ENCODE assay signal across 31 cellular contexts in the genomic region with DNA sequence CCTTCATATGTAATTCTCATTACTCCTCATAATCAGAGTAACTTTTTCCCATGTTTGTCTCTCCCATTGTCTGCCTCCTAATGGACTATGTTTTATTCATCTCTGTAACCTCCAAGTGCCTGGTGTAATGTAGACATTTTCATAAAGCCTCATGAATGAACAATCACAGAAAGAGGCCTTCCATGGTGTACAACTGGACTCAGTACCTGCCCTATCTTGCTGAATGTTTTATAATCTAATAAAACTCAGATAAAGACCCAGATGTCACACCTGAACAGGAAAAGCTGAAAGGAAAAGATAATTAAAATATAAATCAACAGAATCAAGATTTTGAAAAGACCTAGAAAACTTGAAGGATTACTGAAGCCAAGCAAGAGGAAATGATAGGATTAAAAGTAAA. TPM values are rescaled to one million over a fixed set of nuclear protein-coding genes. Genes with fewer than 3 reads are reported as not detected.
A peak's percentile ranks its signal among the peaks of the same experiment; 100 is the strongest.
DNase-seq lines count a peak whose midpoint lies in the region; ATAC-seq, FAIRE-seq and TF ChIP-seq lines count a peak whose summit lies in the region.
"Had no signal": no experiment of that assay in that cellular context is flagged by ENCODE, and none has a peak within 500 bp of the region (broad histone marks: within the 10 kb centered on the region; RNA-seq: fewer than 3 reads in every experiment).

No MANE protein-coding gene starts in this region.

- H3K27ac Mint-ChIP-seq in activated T-cell treated with anti-CD3 and anti-CD28 coated beads, Interleukin-2, amount 50 U/mL, for 24 hours: peak overlapping the region; percentile 66
- H3K27ac Mint-ChIP-seq in CD4-positive, alpha-beta memory T cell: peak overlapping the region in 6 of 7 donors; percentile 6 to 80 (median 36)
- H3K27ac Mint-ChIP-seq in chondrocyte (ENCODE audit: unreplicated experiment) (peak overlapping the region; percentile 13), progenitor cell of endocrine pancreas (peak overlapping the region; percentile 60)
- H3K27ac Mint-ChIP-seq: activated T-helper 1 cell treated with anti-CD3 and anti-CD28 coated beads, Interleukin-12 subunit alpha, Interleukin-12 subunit beta, Interleukin-2, Interleukin-4 antibody, amounts not matched to agents 30 ng/mL and 10 ng/mL and 1 ng/mL, durations not matched to agents 14 hours and 24 hours and 36 hours had no signal

- no peaks in the 10 kb centered on the region for H3K9me3 Mint-ChIP-seq in activated T-cell treated with anti-CD3 and anti-CD28 coated beads, Interleukin-2, amount 50 U/mL, for 24 hours
- H3K9me3 Mint-ChIP-seq in CD4-positive, alpha-beta memory T cell: no peaks in the 10 kb centered on the region
- no peaks in the 10 kb centered on the region for H3K9me3 Mint-ChIP-seq in chondrocyte (ENCODE audit: low read depth)
- no peaks in the 10 kb centered on the region for H3K9me3 Mint-ChIP-seq in progenitor cell of endocrine pancreas (ENCODE audit: low read depth)
- H3K9me3 Mint-ChIP-seq: activated T-helper 1 cell treated with anti-CD3 and anti-CD28 coated beads, Interleukin-12 subunit alpha, Interleukin-12 subunit beta, Interleukin-2, Interleukin-4 antibody, amounts not matched to agents 30 ng/mL and 10 ng/mL and 1 ng/mL, durations not matched to agents 14 hours and 24 hours and 36 hours had no signal

- no peak overlapping the region for H3K27ac ChIP-seq in CD4-positive, alpha-beta memory T cell (ENCODE audit: low read depth, low read length)
- H3K27ac ChIP-seq in left lung: no peak overlapping the region
- H3K27ac ChIP-seq: lower lobe of right lung, pancreas, thoracic aorta had no signal

- no peak for DNase-seq in activated T-cell treated with anti-CD3 and anti-CD28 coated beads, Interleukin-2, amount 50 U/mL, for 24 hours
- no peak for DNase-seq in activated T-cell treated with anti-CD3 and anti-CD28 coated beads, Interleukin-2, amount 50 U/mL, for 1 hour
- DNase-seq in CD4-positive, alpha-beta memory T cell: no peak
- no peak for DNase-seq in chondrocyte (ENCODE audit: low spot score)
- no peak for DNase-seq in progenitor cell of endocrine pancreas (ENCODE audit: low spot score, unreplicated experiment)
- no peak for DNase-seq in GM12892 (ENCODE audit: insufficient read length)
- no peak for DNase-seq in activated CD4-positive, alpha-beta T cell treated with anti-CD3 and anti-CD28 coated beads for 1 hour
- no peak for DNase-seq in left lung
- DNase-seq: AML-193; caudate nucleus; CD8-positive, alpha-beta memory T cell; glutamatergic neuron; GOT3; Karpas-422; kidney; lower lobe of right lung; NCI-H1417 treated with DMSO at 0.1 percent for 48 hours; NCI-H2081; NCI-H2227 treated with DMSO at 0.1 percent for 48 hours; NCI-H526 treated with DMSO at 0.1 percent for 48 hours; pancreas; PC-3; retina; stimulated activated naive CD4-positive, alpha-beta T cell; T-helper 1 cell had no signal

- H3K9me3 ChIP-seq in CD4-positive, alpha-beta memory T cell (ENCODE audit: control insufficient read depth in 1 of 2, low read length in 2 of 2): no peaks in the 10 kb centered on the region
- no peaks in the 10 kb centered on the region for H3K9me3 ChIP-seq in left lung
- H3K9me3 ChIP-seq: lower lobe of right lung, pancreas, thoracic aorta had no signal

- peaks cover 92% of the 10 kb centered on the region for H3K36me3 Mint-ChIP-seq in activated T-cell treated with anti-CD3 and anti-CD28 coated beads, Interleukin-2, amount 50 U/mL, for 24 hours (ENCODE audit: low read depth)
- peaks cover 39 to 71% of the 10 kb centered on the region in 2 donors for H3K36me3 Mint-ChIP-seq in CD4-positive, alpha-beta memory T cell
- H3K36me3 Mint-ChIP-seq in chondrocyte (ENCODE audit: low read depth) (peaks cover 32% of the 10 kb centered on the region), progenitor cell of endocrine pancreas (ENCODE audit: insufficient read depth) (peaks cover 31% of the 10 kb centered on the region)

- TF ChIP-seq CTCF in chondrocyte (IDR thresholded peaks at IDR 0.05): no peak
- no peak for TF ChIP-seq CTCF in progenitor cell of endocrine pancreas (IDR thresholded peaks at IDR 0.05; ENCODE audit: unreplicated experiment)
- TF ChIP-seq CTCF in left lung (IDR thresholded peaks at IDR 0.05): no peak

- no peaks in the 10 kb centered on the region for H3K27me3 ChIP-seq in CD4-positive, alpha-beta memory T cell (ENCODE audit: insufficient read depth, low read length)
- H3K27me3 ChIP-seq in left lung: no peaks in the 10 kb centered on the region
- H3K27me3 ChIP-seq: pancreas had no signal

- no peak overlapping the region for H3K4me3 ChIP-seq in CD4-positive, alpha-beta memory T cell (ENCODE audit: low read length in 2 of 2)
- no peak overlapping the region for H3K4me3 ChIP-seq in left lung
- H3K4me3 ChIP-seq: lower lobe of right lung, pancreas, thoracic aorta had no signal

- no peaks in the 10 kb centered on the region for H3K27me3 Mint-ChIP-seq in activated T-cell treated with anti-CD3 and anti-CD28 coated beads, Interleukin-2, amount 50 U/mL, for 24 hours
- H3K27me3 Mint-ChIP-seq in CD4-positive, alpha-beta memory T cell: no peaks in the 10 kb centered on the region
- H3K27me3 Mint-ChIP-seq in chondrocyte (ENCODE audit: low read depth) (no peaks in the 10 kb centered on the region), progenitor cell of endocrine pancreas (no peaks in the 10 kb centered on the region)
- H3K27me3 Mint-ChIP-seq: activated naive CD8-positive, alpha-beta T cell; CD8-positive, alpha-beta memory T cell had no signal

- H3K4me3 Mint-ChIP-seq in activated T-cell treated with anti-CD3 and anti-CD28 coated beads, Interleukin-2, amount 50 U/mL, for 24 hours: no peak overlapping the region
- H3K4me3 Mint-ChIP-seq in CD4-positive, alpha-beta memory T cell: no peak overlapping the region
- no peak overlapping the region for H3K4me3 Mint-ChIP-seq in chondrocyte (ENCODE audit: unreplicated experiment)
- H3K4me3 Mint-ChIP-seq in progenitor cell of endocrine pancreas (ENCODE audit: low read depth): no peak overlapping the region
- H3K4me3 Mint-ChIP-seq: activated naive CD8-positive, alpha-beta T cell; activated T-helper 1 cell treated with anti-CD3 and anti-CD28 coated beads, Interleukin-12 subunit alpha, Interleukin-12 subunit beta, Interleukin-2, Interleukin-4 antibody, amounts not matched to agents 30 ng/mL and 10 ng/mL and 1 ng/mL, durations not matched to agents 14 hours and 24 hours and 36 hours; CD8-positive, alpha-beta memory T cell had no signal

- intact Hi-C loops in CD4-positive, alpha-beta memory T cell (cut with micrococcal nuclease): no loop called here
- intact Hi-C loops in left lung (cut with DNase I): no loop called here

- H3K36me3 ChIP-seq in CD4-positive, alpha-beta memory T cell (ENCODE audit: insufficient read depth, low read length): peaks cover 42% of the 10 kb centered on the region
- peaks cover 8 to 95% of the 10 kb centered on the region in 2 donors for H3K36me3 ChIP-seq in left lung

- ATAC-seq in left lung: no peak
- ATAC-seq: lower lobe of right lung, pancreas, PC-3 had no signal

- no peak for TF ChIP-seq POLR2A in GM12892 (IDR thresholded peaks at IDR 0.05; ENCODE audit: low read depth, low read length)

- CTCF ChIA-PET in CD4-positive, alpha-beta memory T cell (lab: Charles Lee; ENCODE audit: partially characterized antibody): no interaction called here

- FAIRE-seq in GM12892 (lab: Jason Lieb, UNC): no peak
- FAIRE-seq: astrocyte, GM19239, kidney, pancreas, urothelium cell line had no signal

- no peaks in the 10 kb centered on the region for H3K4me1 ChIP-seq in CD4-positive, alpha-beta memory T cell (ENCODE audit: insufficient read depth, low read length)
- H3K4me1 ChIP-seq in left lung: peaks cover 0 to 30% of the 10 kb centered on the region in 2 donors

- POLR2A ChIA-PET in CD4-positive, alpha-beta memory T cell (lab: Charles Lee; ENCODE audit: partially characterized antibody): interaction anchor here (0.6 kb wide), 1 partner anchor 35 kb away, joined by 3 read pairs; no protein-coding TSS in a partner anchor

- H3K4me1 Mint-ChIP-seq in activated T-cell treated with anti-CD3 and anti-CD28 coated beads, Interleukin-2, amount 50 U/mL, for 24 hours (ENCODE audit: low read depth): peaks cover 25% of the 10 kb centered on the region
- H3K4me1 Mint-ChIP-seq in CD4-positive, alpha-beta memory T cell: peaks cover 11 to 27% (median 23%) of the 10 kb centered on the region in 4 donors
- H3K4me1 Mint-ChIP-seq in chondrocyte (ENCODE audit: low read depth): peaks cover 25% of the 10 kb centered on the region
- peaks cover 5% of the 10 kb centered on the region for H3K4me1 Mint-ChIP-seq in progenitor cell of endocrine pancreas (ENCODE audit: low read depth)

RNA-seq across cellular contexts. Expression of a gene that starts 36.7 kb away (rescaled TPM):
- total RNA-seq in CD4-positive, alpha-beta memory T cell: 10 to 100 TPM; 53.3 to 58.4 TPM
- 10 to 100 TPM; 53.2 to 81.6 TPM for polyA plus RNA-seq in CD4-positive, alpha-beta memory T cell
- 183 to 202 TPM (median 192 TPM) in 3 replicates for total RNA-seq in chondrocyte
- 134 and 141 TPM in 2 replicates for total RNA-seq in progenitor cell of endocrine pancreas
- 75.3 TPM for polyA plus RNA-seq in GM12892 (2012; ENCODE audit: missing spikeins)
- 100 to 1,000 TPM; 160 to 202 TPM for total RNA-seq in left lung

RNA-seq across cellular contexts. Expression of a gene that starts 37.0 kb away (rescaled TPM):
- 10 to 100 TPM; 57.7 to 59.9 TPM for total RNA-seq in CD4-positive, alpha-beta memory T cell
- 10 to 100 TPM; 19.9 to 28.4 TPM for polyA plus RNA-seq in CD4-positive, alpha-beta memory T cell
- total RNA-seq in chondrocyte: 9.0 to 13.0 TPM (median 12.2 TPM) in 3 replicates
- total RNA-seq in progenitor cell of endocrine pancreas: 20.4 and 22.0 TPM in 2 replicates
- polyA plus RNA-seq in GM12892 (2012; ENCODE audit: missing spikeins): 6.4 TPM
- 10 to 100 TPM in 1 of 2 donors, 1 to 10 TPM in 1; 7.9 to 10.4 TPM for total RNA-seq in left lung

Comparison
In these comparisons a context has a peak if more than half of its experiments do, and no peak if none do; other contexts are left out.
1. H3K27ac Mint-ChIP-seq: peak in every context shown above with its lines; median percentile 66 in activated T-cell treated with anti-CD3 and anti-CD28 coated beads, Interleukin-2, amount 50 U/mL, for 24 hours; 60 in progenitor cell of endocrine pancreas; 36 in CD4-positive, alpha-beta memory T cell; 13 in chondrocyte.